ENCODE assay signal across 20 cellular contexts in the genomic region with DNA sequence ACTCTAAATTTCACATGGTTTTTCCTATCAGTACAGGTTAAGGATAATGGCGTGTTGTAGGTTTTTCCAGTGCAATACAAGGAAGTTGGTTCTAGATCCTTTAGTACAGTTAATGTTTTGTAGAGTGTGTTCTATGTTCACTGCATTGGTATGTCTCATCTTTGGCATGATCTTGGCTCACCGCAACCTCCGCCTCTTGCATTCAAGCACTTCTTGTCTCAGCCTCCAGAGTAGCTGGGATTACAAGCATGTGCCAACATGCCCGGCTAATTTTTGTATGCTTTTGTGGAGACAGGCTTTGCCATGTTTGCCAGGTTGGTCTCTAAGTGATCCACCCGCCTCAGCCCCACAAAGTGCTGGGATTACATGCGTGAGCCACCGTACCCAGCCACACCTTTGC. TPM values are rescaled to one million over a fixed set of nuclear protein-coding genes. Genes with fewer than 3 reads are reported as not detected.
DNase-seq lines count a peak whose midpoint lies in the region; ATAC-seq and TF ChIP-seq lines count a peak whose summit lies in the region.
"Had no signal": no experiment of that assay in that cellular context is flagged by ENCODE, and none has a peak within 500 bp of the region (broad histone marks: within the 10 kb centered on the region; RNA-seq: fewer than 3 reads in every experiment).

No MANE protein-coding gene starts in this region.

- H3K4me2 ChIP-seq in smooth muscle cell = no peak overlapping the region

- WGBS in heart left ventricle, 4 donors = 70 to 85% (median 71%) methylated on average over 7 of the region's 7 CpGs
- WGBS in smooth muscle cell (ENCODE audit: low lambda C conversion rate) = 84% methylated on average over 7 of the region's 7 CpGs

- H3K4me3 ChIP-seq in heart left ventricle (no peak overlapping the region), left ventricle myocardium inferior (no peak overlapping the region), RWPE2 (ENCODE audit: severe bottlenecking) (no peak overlapping the region), smooth muscle cell (no peak overlapping the region)
- H3K4me3 ChIP-seq: SK-N-MC had no signal

- no peak for TF ChIP-seq POLR2A in heart left ventricle (IDR thresholded peaks at IDR 0.05)

- H3K4me1 ChIP-seq in heart left ventricle (peaks cover 0 to 5% (median 0%) of the 10 kb centered on the region in 12 donors), left ventricle myocardium inferior (peaks cover 16% of the 10 kb centered on the region), RWPE2 (ENCODE audit: insufficient read depth, poor library complexity, severe bottlenecking) (no peaks in the 10 kb centered on the region), smooth muscle cell (ENCODE audit: low read depth) (no peaks in the 10 kb centered on the region)
- H3K4me1 ChIP-seq: BE2C had no signal

- H3K9me3 ChIP-seq in heart left ventricle = peaks cover 0 to 89% (median 22%) of the 10 kb centered on the region in 12 donors
- H3K9me3 ChIP-seq in left ventricle myocardium inferior (replicated peaks) = peaks cover 93% of the 10 kb centered on the region
- H3K9me3 ChIP-seq in RWPE2 (ENCODE audit: severe bottlenecking) = no peaks in the 10 kb centered on the region
- no peaks in the 10 kb centered on the region for H3K9me3 ChIP-seq in smooth muscle cell (replicated peaks; ENCODE audit: low read depth)
- H3K9me3 ChIP-seq: BE2C had no signal

- no peak overlapping the region for H3K9ac ChIP-seq in smooth muscle cell (ENCODE audit: low read depth)

- ATAC-seq in heart left ventricle (peak in 3 of 4 donors; percentile 27 to 49 (median 35)), RWPE2 (ENCODE audit: low read depth) (peak; percentile 73), HG02938 (IDR thresholded peaks at IDR 0.05; ENCODE audit: unreplicated experiment) (no peak)

- no peaks in the 10 kb centered on the region for H3F3A ChIP-seq in smooth muscle cell (ENCODE audit: low read depth)

- peaks cover 42% of the 10 kb centered on the region for H3K79me2 ChIP-seq in smooth muscle cell (ENCODE audit: low read depth)

- peaks cover 55% of the 10 kb centered on the region for H4K20me1 ChIP-seq in smooth muscle cell (ENCODE audit: low read depth)

- H3K27me3 ChIP-seq in heart left ventricle (no peaks in the 10 kb centered on the region), left ventricle myocardium inferior (ENCODE audit: low read depth) (no peaks in the 10 kb centered on the region), RWPE2 (ENCODE audit: insufficient read depth, poor library complexity, severe bottlenecking) (no peaks in the 10 kb centered on the region), smooth muscle cell (ENCODE audit: low read depth) (no peaks in the 10 kb centered on the region)
- H3K27me3 ChIP-seq: BE2C had no signal

- intact Hi-C loops in heart left ventricle (cut with DNase I) (no loop called here), left ventricle myocardium inferior (cut with micrococcal nuclease) (no loop called here)

- no peak for TF ChIP-seq CTCF in heart left ventricle (IDR thresholded peaks at IDR 0.05)
- TF ChIP-seq CTCF in left ventricle myocardium inferior (IDR thresholded peaks at IDR 0.05; ENCODE audit: borderline replicate concordance) = no peak
- no peak for TF ChIP-seq CTCF in RWPE2 (IDR thresholded peaks at IDR 0.05; ENCODE audit: poor library complexity, severe bottlenecking)
- no peak for TF ChIP-seq CTCF in smooth muscle cell (IDR thresholded peaks at IDR 0.05; ENCODE audit: borderline replicate concordance, insufficient read depth, poor library complexity, severe bottlenecking)

- DNase-seq in heart left ventricle (no peak), left ventricle myocardium inferior (no peak), RWPE2 (ENCODE audit: low spot score) (no peak), epithelial cell of prostate (ENCODE audit: low read depth, low spot score) (peak; percentile 48), smooth muscle cell (lab: John Stamatoyannopoulos, UW; ENCODE audit: unreplicated experiment) (no peak), NCI-H774 (lab: John Stamatoyannopoulos, UW) (no peak)
- DNase-seq: BE2C, EL, Kasumi-1, MM.1S, NCI-H1048, NCI-H1436, NCI-H187 treated with DMSO at 0.1 percent for 48 hours, NCI-H2107, NCI-H345, NCI-H524, SHP77 treated with DMSO at 0.1 percent for 48 hours, SW 1271 had no signal

- H3K36me3 ChIP-seq in heart left ventricle (peaks cover 0 to 94% (median 38%) of the 10 kb centered on the region in 9 donors), left ventricle myocardium inferior (peaks cover 86% of the 10 kb centered on the region), RWPE2 (ENCODE audit: low read depth) (peaks cover 73% of the 10 kb centered on the region), smooth muscle cell (ENCODE audit: low read depth) (no peaks in the 10 kb centered on the region)

- no peak overlapping the region for H2AFZ ChIP-seq in smooth muscle cell (ENCODE audit: low read depth)

- H3K27ac ChIP-seq in heart left ventricle = no peak overlapping the region
- H3K27ac ChIP-seq in left ventricle myocardium inferior (replicated peaks) = no peak overlapping the region
- no peak overlapping the region for H3K27ac ChIP-seq in RWPE2 (ENCODE audit: poor library complexity, severe bottlenecking)
- peak overlapping the region; percentile 2 for H3K27ac ChIP-seq in epithelial cell of prostate
- H3K27ac ChIP-seq in smooth muscle cell (ENCODE audit: low read depth) = peak overlapping the region; percentile 8
- H3K27ac ChIP-seq: SK-N-MC had no signal

RNA-seq across cellular contexts. Expression of gene SNRPN, which starts 30.4 kb away (rescaled TPM):
- total RNA-seq in heart left ventricle = 100 to 1,000 TPM; 228 to 550 (median 422) TPM
- 100 to 1,000 TPM; 253 to 345 TPM for polyA plus RNA-seq in heart left ventricle
- total RNA-seq in left ventricle myocardium inferior = 464 TPM
- total RNA-seq in smooth muscle cell = 206 and 208 TPM in 2 replicates
- polyA plus RNA-seq in smooth muscle cell = 293 and 309 TPM in 2 replicates

RNA-seq across cellular contexts. Expression of gene SNURF, which starts 30.4 kb away (rescaled TPM):
- total RNA-seq in heart left ventricle = 10 to 100 TPM in 7 of 9 donors, 1 to 10 TPM in 2; 4.9 to 80.2 (median 48.0) TPM
- 10 to 100 TPM; 10.0 to 25.8 TPM for polyA plus RNA-seq in heart left ventricle
- 94.6 TPM for total RNA-seq in left ventricle myocardium inferior
- 8.6 and 17.3 TPM in 2 replicates for total RNA-seq in smooth muscle cell
- 5.2 and 8.1 TPM in 2 replicates for polyA plus RNA-seq in smooth muscle cell

Comparison
In these comparisons a context has a peak if more than half of its experiments do, and no peak if none do; other contexts are left out.
1. H3K27ac ChIP-seq: peak in epithelial cell of prostate (single experiment) and smooth muscle cell (single experiment); none in heart left ventricle (0 of 12), left ventricle myocardium inferior (single experiment) and RWPE2 (single experiment).